ENCODE assay signal across 30 cellular contexts in the genomic region with DNA sequence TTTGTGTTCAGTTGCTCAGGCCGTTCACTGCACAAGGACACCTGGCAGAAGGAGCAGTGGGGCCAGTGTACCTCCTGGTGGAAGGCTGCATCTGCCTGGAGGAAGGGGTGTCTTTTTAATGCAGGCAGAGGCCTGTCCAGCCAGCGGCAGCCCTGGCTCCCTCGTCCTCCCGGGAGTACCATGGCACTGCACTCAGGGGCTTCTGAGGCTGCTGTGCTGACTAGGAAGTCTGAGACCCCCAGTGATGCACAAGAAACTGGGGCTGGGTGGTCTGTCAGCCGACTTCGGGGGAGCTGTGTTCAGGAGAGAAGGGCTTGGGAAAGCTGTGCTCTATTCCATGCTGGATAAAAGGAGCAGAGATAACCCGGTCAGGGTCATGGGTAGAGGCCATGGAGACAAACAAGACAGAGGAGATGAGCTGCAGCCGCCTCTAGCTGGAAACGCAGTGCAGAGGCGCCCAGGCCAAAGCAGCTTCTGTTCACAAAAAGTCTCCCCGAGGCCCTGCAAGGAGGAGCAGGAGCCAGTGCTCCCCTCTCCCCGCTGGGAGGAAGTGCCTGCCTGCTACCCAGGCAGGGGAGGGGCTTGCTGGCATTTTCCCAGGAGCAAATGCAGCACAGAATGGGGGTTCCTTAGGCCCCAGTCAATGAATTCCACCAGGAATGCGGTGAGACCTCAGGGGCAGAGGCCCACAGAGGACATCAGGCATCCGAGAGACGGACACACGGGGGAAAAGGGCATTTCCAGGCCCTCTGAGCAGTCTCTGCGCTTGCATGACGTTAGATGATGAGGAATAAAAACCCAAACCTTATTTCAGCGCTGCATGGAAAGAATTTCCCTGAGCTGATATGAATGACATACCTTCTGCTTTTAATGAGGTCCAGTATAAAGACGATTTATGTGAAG.
A peak's percentile ranks its signal among the peaks of the same experiment; 100 is the strongest.
DNase-seq lines count a peak whose midpoint lies in the region; TF ChIP-seq lines count a peak whose summit lies in the region.
"Had no signal": no experiment of that assay in that cellular context is flagged by ENCODE, and none has a peak within 500 bp of the region (broad histone marks: within the 10 kb centered on the region; RNA-seq: fewer than 3 reads in every experiment).

No MANE protein-coding gene starts in this region.

- TF ChIP-seq CTCF in GM13976 (IDR thresholded peaks at IDR 0.05; ENCODE audit: borderline replicate concordance, control extremely low read depth, extremely low read depth, insufficient read depth, missing control alignments) = no peak

- H3K4me1 ChIP-seq in neuron (ENCODE audit: insufficient read depth, low read length) = peaks cover 27% of the 10 kb centered on the region
- H3K4me1 ChIP-seq: ascending aorta, right lobe of liver, tibial artery had no signal

- H3K9ac ChIP-seq in SK-N-MC (ENCODE audit: insufficient read length) = no peak overlapping the region

- H3K27ac ChIP-seq in SK-N-MC = peak overlapping the region; percentile 43; the same call in 1 of the 2 replicates
- H3K27ac ChIP-seq: ascending aorta, left ventricle myocardium inferior, right lobe of liver, tibial artery had no signal

- peak; percentile 13 for DNase-seq in GM13976 (ENCODE audit: low spot score)
- no peak for DNase-seq in SK-N-MC (ENCODE audit: low read depth, low spot score)
- DNase-seq in islet precursor cell = peak; percentile 40
- no peak for DNase-seq in NCI-H345 (lab: John Stamatoyannopoulos, UW)
- no peak for DNase-seq in SHP77 (lab: John Stamatoyannopoulos, UW)
- no peak for DNase-seq in cerebellar cortex (ENCODE audit: low spot score)
- no peak for DNase-seq in GF-D8 (lab: John Stamatoyannopoulos, UW)
- DNase-seq: ACHN; activated CD4-positive, CD25-positive, alpha-beta regulatory T cell treated with anti-CD3 and anti-CD28 coated beads, Interleukin-2, amount 50 U/mL, for 72 hours; activated CD8-positive, alpha-beta T cell treated with anti-CD3 and anti-CD28 coated beads for 36 hours; activated gamma-delta T cell treated with Interleukin-2 at 50 U/mL for 16 hours; activated T-cell treated with anti-CD3 and anti-CD28 coated beads, Interleukin-2, amount 50 U/mL, for 1 hour; effector memory CD8-positive, alpha-beta T cell; erythroblast; glutamatergic neuron; KBM-7; left ventricle myocardium inferior; naive thymus-derived CD4-positive, alpha-beta T cell; NCI-H1105; NCI-H1930; NCI-H526; PC-3; stimulated activated CD4-positive, alpha-beta T cell treated with anti-CD3 and anti-CD28 coated beads, Interleukin-12 subunit alpha, Interleukin-12 subunit beta, amount 100 ng/mL, for 4 hours; stimulated activated CD4-positive, alpha-beta T cell treated with anti-CD3 and anti-CD28 coated beads, Interleukin-2, amount 100 ng/mL, for 48 hours; T-helper 2 cell; tibial artery had no signal

- no peaks in the 10 kb centered on the region for H3K9me3 ChIP-seq in SK-N-MC (ENCODE audit: low read depth, low read length)
- no peaks in the 10 kb centered on the region for H3K9me3 ChIP-seq in neuron (ENCODE audit: low read length)
- H3K9me3 ChIP-seq: ascending aorta, left ventricle myocardium inferior, right lobe of liver, tibial artery had no signal

- H2AFZ ChIP-seq in neuron (ENCODE audit: low read depth, low read length) = peak overlapping the region; percentile 53
- H2AFZ ChIP-seq: GM23338 had no signal

- no peaks in the 10 kb centered on the region for H3K36me3 ChIP-seq in SK-N-MC (ENCODE audit: insufficient read depth, low read length)
- no peaks in the 10 kb centered on the region for H3K36me3 ChIP-seq in neuron (ENCODE audit: insufficient read depth, low read length)
- H3K36me3 ChIP-seq: ascending aorta, left ventricle myocardium inferior, right lobe of liver, tibial artery had no signal

- H3K27me3 ChIP-seq in neuron (ENCODE audit: insufficient read depth, low read length) = no peaks in the 10 kb centered on the region
- H3K27me3 ChIP-seq: ascending aorta, right lobe of liver had no signal

- H3K4me3 ChIP-seq in SK-N-MC (no peak overlapping the region), neuron (ENCODE audit: low read length) (no peak overlapping the region)
- H3K4me3 ChIP-seq: ascending aorta, GM23338, left ventricle myocardium inferior, right lobe of liver, tibial artery had no signal

- in situ Hi-C loops in GM13976 (cut with MboI; ENCODE audit: low sequenced_read_pairs, unreplicated experiment) = no loop called here

Comparison
In these comparisons a context has a peak if more than half of its experiments do, and no peak if none do; other contexts are left out.
1. DNase-seq: peak in GM13976 (single experiment) and islet precursor cell (single experiment); none in SK-N-MC (single experiment), NCI-H345 (single experiment), SHP77 (0 of 2), cerebellar cortex (single experiment) and GF-D8 (single experiment).